Comparison of ENCODE assay signal across 1 cellular context in the genomic region with DNA sequence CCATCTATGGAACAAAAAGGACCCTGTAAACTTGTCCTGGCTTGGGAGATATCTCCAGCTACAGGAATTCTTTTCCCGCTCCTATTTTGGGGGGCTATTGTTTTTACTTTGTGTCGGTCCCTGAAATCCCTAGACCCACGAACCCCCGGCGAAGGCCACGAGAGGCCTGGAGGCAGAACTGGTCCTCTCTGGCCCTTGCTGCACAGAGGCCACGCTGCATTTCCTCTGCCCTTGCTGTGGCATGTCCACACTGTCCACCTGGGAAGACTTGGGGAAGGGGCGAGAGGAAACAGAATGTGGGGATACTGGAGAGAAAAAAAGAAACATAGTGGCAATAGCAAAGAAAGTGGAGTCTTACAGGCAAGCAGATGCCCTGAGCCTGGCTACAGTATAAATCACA.
TF ChIP-seq lines count a peak whose summit lies in the region.

No MANE protein-coding gene starts in this region.

TF ChIP-seq in H1, 55 proteins besides CTCF, POLR2A, EP300 and RAD21 (continued from another document):
- TF ChIP-seq, protein P1, sequence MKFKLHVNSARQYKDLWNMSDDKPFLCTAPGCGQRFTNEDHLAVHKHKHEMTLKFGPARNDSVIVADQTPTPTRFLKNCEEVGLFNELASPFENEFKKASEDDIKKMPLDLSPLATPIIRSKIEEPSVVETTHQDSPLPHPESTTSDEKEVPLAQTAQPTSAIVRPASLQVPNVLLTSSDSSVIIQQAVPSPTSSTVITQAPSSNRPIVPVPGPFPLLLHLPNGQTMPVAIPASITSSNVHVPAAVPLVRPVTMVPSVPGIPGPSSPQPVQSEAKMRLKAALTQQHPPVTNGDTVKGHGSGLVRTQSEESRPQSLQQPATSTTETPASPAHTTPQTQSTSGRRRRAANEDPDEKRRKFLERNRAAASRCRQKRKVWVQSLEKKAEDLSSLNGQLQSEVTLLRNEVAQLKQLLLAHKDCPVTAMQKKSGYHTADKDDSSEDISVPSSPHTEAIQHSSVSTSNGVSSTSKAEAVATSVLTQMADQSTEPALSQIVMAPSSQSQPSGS (IDR thresholded peaks at IDR 0.05; ENCODE audit: low read length): no peak
- TF ChIP-seq CREB1 (IDR thresholded peaks at IDR 0.05) (no peak), TAF7 (optimal IDR thresholded peaks at IDR 0.05; ENCODE audit: borderline replicate concordance, low read depth, low read length) (no peak), TBP (IDR thresholded peaks at IDR 0.05; ENCODE audit: low read depth, low read length) (no peak), RBBP5 (IDR thresholded peaks at IDR 0.05; ENCODE audit: borderline replicate concordance, low read depth, low read length) (no peak), KDM1A (IDR thresholded peaks at IDR 0.05; ENCODE audit: borderline replicate concordance, low read length) (no peak), KDM5A (IDR thresholded peaks at IDR 0.05; ENCODE audit: low read length) (no peak), JUN (IDR thresholded peaks at IDR 0.05; ENCODE audit: low read depth, low read length) (no peak), YY1 (IDR thresholded peaks at IDR 0.05; ENCODE audit: low read depth, low read length) (no peak), KDM4A (IDR thresholded peaks at IDR 0.05; ENCODE audit: low read depth, low read length, severe bottlenecking) (no peak), RNF2 (IDR thresholded peaks at IDR 0.05; ENCODE audit: borderline replicate concordance, low read depth, low read length, missing control alignments, poor library complexity, severe bottlenecking) (no peak), SRF (IDR thresholded peaks at IDR 0.05; ENCODE audit: low read depth, low read length) (no peak)
- TF ChIP-seq, protein P2, sequence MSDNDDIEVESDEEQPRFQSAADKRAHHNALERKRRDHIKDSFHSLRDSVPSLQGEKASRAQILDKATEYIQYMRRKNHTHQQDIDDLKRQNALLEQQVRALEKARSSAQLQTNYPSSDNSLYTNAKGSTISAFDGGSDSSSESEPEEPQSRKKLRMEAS (IDR thresholded peaks at IDR 0.05): no peak
